In genomic region chr7:29989257-29989995, GRCh38 we compare ENCODE assay signal across 8 cellular contexts. TPM values are rescaled to one million over a fixed set of nuclear protein-coding genes. Genes with fewer than 3 reads are reported as not detected.
DNase-seq lines count a peak whose midpoint lies in the region; ATAC-seq and TF ChIP-seq lines count a peak whose summit lies in the region.

A gene with protein sequence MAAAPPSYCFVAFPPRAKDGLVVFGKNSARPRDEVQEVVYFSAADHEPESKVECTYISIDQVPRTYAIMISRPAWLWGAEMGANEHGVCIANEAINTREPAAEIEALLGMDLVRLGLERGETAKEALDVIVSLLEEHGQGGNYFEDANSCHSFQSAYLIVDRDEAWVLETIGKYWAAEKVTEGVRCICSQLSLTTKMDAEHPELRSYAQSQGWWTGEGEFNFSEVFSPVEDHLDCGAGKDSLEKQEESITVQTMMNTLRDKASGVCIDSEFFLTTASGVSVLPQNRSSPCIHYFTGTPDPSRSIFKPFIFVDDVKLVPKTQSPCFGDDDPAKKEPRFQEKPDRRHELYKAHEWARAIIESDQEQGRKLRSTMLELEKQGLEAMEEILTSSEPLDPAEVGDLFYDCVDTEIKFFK (minus strand): TSS chr7:29989801. CDS start chr7:29969067, 20,734 bp downstream.

- POLR2A ChIA-PET in RWPE1 (lab: Yijun Ruan, JAX; ENCODE audit: low non-redundant PET) = no interaction called here

- 0 to 1% (median 0%) methylated on average over 21 to 79 of the region's 79 CpGs for WGBS in psoas muscle, 3 donors

- no peaks in the 10 kb centered on the region for H3K36me3 ChIP-seq in psoas muscle (ENCODE audit: insufficient read depth in 1 of 2, low read depth in 1 of 2)

- H3K9me3 ChIP-seq in psoas muscle = peaks cover 15% of the 10 kb centered on the region

- intact Hi-C loops in psoas muscle (cut with DNase I) = no loop called here

- TF ChIP-seq CTCF in AG10803 (conservative IDR thresholded peaks at IDR 0.05; ENCODE audit: low read length) = no peak
- no peak for TF ChIP-seq CTCF in RWPE1 (conservative IDR thresholded peaks at IDR 0.05; ENCODE audit: low read depth)
- TF ChIP-seq CTCF in astrocyte of the cerebellum (IDR thresholded peaks at IDR 0.05; ENCODE audit: low read depth, low read length, missing control alignments) = no peak
- TF ChIP-seq CTCF in psoas muscle (IDR thresholded peaks at IDR 0.05) = no peak

- H3K4me1 ChIP-seq in psoas muscle = no peaks in the 10 kb centered on the region

- H3K27me3 ChIP-seq in psoas muscle (ENCODE audit: insufficient read depth in 3 of 3, low read length in 2 of 3) = peaks cover 0 to 47% (median 18%) of the 10 kb centered on the region in 3 donors

- DNase-seq in AG10803 (ENCODE audit: low read depth) (peak; percentile 32), RWPE1 (ENCODE audit: low spot score) (peak; percentile 56), astrocyte of the cerebellum (ENCODE audit: low read depth) (no peak), hepatic stellate cell (ENCODE audit: low spot score) (peak; percentile 64), psoas muscle (peak; percentile 49 to 58)

- in situ Hi-C loops in astrocyte of the cerebellum (cut with HindIII; ENCODE audit: low sequenced_read_pairs) = no loop called here

- peak; percentile 42 for ATAC-seq in GM18907 (IDR thresholded peaks at IDR 0.05; ENCODE audit: unreplicated experiment)
- ATAC-seq in HG03135 (IDR thresholded peaks at IDR 0.05; ENCODE audit: unreplicated experiment) = peak; percentile 42
- peak; percentile 31 to 55 (median 42) for ATAC-seq in psoas muscle
- ATAC-seq in HG03520 (IDR thresholded peaks at IDR 0.05; ENCODE audit: unreplicated experiment) = no peak

- H3K27ac ChIP-seq in RWPE1 (peak within 1 kb of the TSS; percentile 97), psoas muscle (peak within 1 kb of the TSS; percentile 60)

- H3K4me3 ChIP-seq in AG10803 (ENCODE audit: low read length) (peak within 1 kb of the TSS; percentile 81), astrocyte of the cerebellum (ENCODE audit: low read depth, low read length) (peak within 1 kb of the TSS; percentile 77), psoas muscle (peak within 1 kb of the TSS; percentile 91)

- CTCF ChIA-PET in RWPE1 (lab: Yijun Ruan, JAX) = interaction anchor here (0.6 kb wide), 1 partner anchor 40 kb away, joined by 3 read pairs; no protein-coding TSS in a partner anchor

RNA-seq across cellular contexts. Expression of the gene that starts here (rescaled TPM):
- total RNA-seq in psoas muscle = 1 to 10 TPM; 2.6 to 6.7 (median 3.3) TPM
- polyA plus RNA-seq in psoas muscle = 1 to 10 TPM in 2 of 3 donors, under 1 TPM in 1; 0.80 to 1.3 (median 1.2) TPM
